In genomic region chr20:49685161-49685601, GRCh38 we compare ENCODE assay signal across 9 cellular contexts.
DNase-seq lines count a peak whose midpoint lies in the region; ATAC-seq and TF ChIP-seq lines count a peak whose summit lies in the region.
"Had no signal": no experiment of that assay in that cellular context is flagged by ENCODE, and none has a peak within 500 bp of the region (broad histone marks: within the 10 kb centered on the region; RNA-seq: fewer than 3 reads in every experiment).

No MANE protein-coding gene starts in this region.

- no peak overlapping the region for H3K9ac ChIP-seq in BLaER1

- H3K27ac Mint-ChIP-seq in nephron: peak overlapping the region; percentile 65 to 94 (median 85)

- no peaks in the 10 kb centered on the region for H3K9me3 ChIP-seq in BLaER1
- H3K9me3 ChIP-seq in HAP-1: no peaks in the 10 kb centered on the region
- H3K9me3 ChIP-seq: lower lobe of right lung had no signal

- H3K4me1 ChIP-seq in BLaER1 (peaks cover 44% of the 10 kb centered on the region), HAP-1 (peaks cover 42% of the 10 kb centered on the region)

- peaks cover 12% of the 10 kb centered on the region for H3K36me3 Mint-ChIP-seq in nephron (ENCODE audit: low read depth)

- DNase-seq in cerebellar cortex (ENCODE audit: low spot score) (peak; percentile 72), HAP-1 (ENCODE audit: low spot score in 2 of 2) (no peak)
- DNase-seq: lower lobe of right lung had no signal

- no peaks in the 10 kb centered on the region for H3K27me3 Mint-ChIP-seq in nephron (ENCODE audit: low read depth)

- no peak for TF ChIP-seq CTCF in nephron (IDR thresholded peaks at IDR 0.05; ENCODE audit: unreplicated experiment in 3 of 3)

- H3K4me2 ChIP-seq in BLaER1: peak overlapping the region; percentile 32

- in situ Hi-C loops in HAP-1 (cut with MboI; ENCODE audit: low sequenced_read_pairs): no loop called here

- peaks cover 46% of the 10 kb centered on the region for H3K4me1 Mint-ChIP-seq in nephron

- H3K36me3 ChIP-seq in BLaER1 (peaks cover 12% of the 10 kb centered on the region), HAP-1 (replicated peaks) (no peaks in the 10 kb centered on the region)
- H3K36me3 ChIP-seq: lower lobe of right lung had no signal

- ATAC-seq in HG02798 (IDR thresholded peaks at IDR 0.05; ENCODE audit: poor library complexity, unreplicated experiment): peak; percentile 70
- ATAC-seq in GM18907 (IDR thresholded peaks at IDR 0.05; ENCODE audit: unreplicated experiment): no peak
- no peak for ATAC-seq in GM19023 (IDR thresholded peaks at IDR 0.05; ENCODE audit: unreplicated experiment)
- no peak for ATAC-seq in HG03139 (IDR thresholded peaks at IDR 0.05; ENCODE audit: unreplicated experiment)

- H3K27me3 ChIP-seq in BLaER1 (no peaks in the 10 kb centered on the region), HAP-1 (ENCODE audit: low read depth) (no peaks in the 10 kb centered on the region)

- no peaks in the 10 kb centered on the region for H3K9me3 Mint-ChIP-seq in nephron

- peaks cover 99% of the 10 kb centered on the region for H4K20me1 ChIP-seq in BLaER1

- no peak overlapping the region for H3K27ac ChIP-seq in BLaER1
- H3K27ac ChIP-seq: lower lobe of right lung had no signal

- H3K4me3 ChIP-seq in BLaER1 (no peak overlapping the region), HAP-1 (no peak overlapping the region)
- H3K4me3 ChIP-seq: lower lobe of right lung had no signal

- no peak overlapping the region for H3K4me3 Mint-ChIP-seq in nephron
